Comparison of ENCODE assay signal across 18 cellular contexts in the genomic region with DNA sequence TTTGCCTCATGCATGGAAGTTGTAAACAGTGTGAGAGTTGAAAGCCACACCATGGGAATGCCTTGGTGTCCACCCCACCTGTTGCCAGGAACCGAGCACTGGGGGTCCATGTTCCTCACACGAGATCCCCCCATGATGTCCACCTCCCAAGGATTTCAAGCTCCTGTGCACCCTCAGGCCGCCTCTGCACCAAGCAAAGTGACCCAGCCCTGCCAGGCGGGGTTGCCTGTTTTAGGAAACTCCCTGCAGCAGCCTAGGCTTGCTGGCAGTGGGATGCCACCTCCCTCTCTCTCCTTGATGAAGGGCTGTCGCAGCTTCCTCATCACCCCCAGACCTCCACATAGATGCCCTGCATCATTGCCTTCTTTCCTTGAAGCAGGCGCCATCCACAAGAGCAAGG.
DNase-seq lines count a peak whose midpoint lies in the region; ATAC-seq and TF ChIP-seq lines count a peak whose summit lies in the region.
"Had no signal": no experiment of that assay in that cellular context is flagged by ENCODE, and none has a peak within 500 bp of the region (broad histone marks: within the 10 kb centered on the region; RNA-seq: fewer than 3 reads in every experiment).

No MANE protein-coding gene starts in this region.

- CTCF ChIA-PET in mammary epithelial cell (lab: Charles Lee; ENCODE audit: low non-redundant PET): no interaction called here

- TF ChIP-seq CTCF in mammary epithelial cell (conservative IDR thresholded peaks at IDR 0.05 in 1 of 2, IDR thresholded peaks at IDR 0.05 in 1 of 2; ENCODE audit: extremely low read depth in 1 of 2, insufficient read depth in 1 of 2, low read depth in 1 of 2, low read length in 2 of 2) (no peak), type B pancreatic cell (conservative IDR thresholded peaks at IDR 0.05) (no peak)

- in situ Hi-C loops in mammary epithelial cell (cut with MboI; ENCODE audit: low sequenced_read_pairs in 2 of 2): no loop called here

- intact Hi-C loops in mammary epithelial cell (cut with micrococcal nuclease): no loop called here

- H4K20me1 ChIP-seq in mammary epithelial cell (ENCODE audit: insufficient read depth, low read length): no peaks in the 10 kb centered on the region

- H3K4me3 ChIP-seq in mammary epithelial cell (replicated peaks in 1 of 3; ENCODE audit: insufficient read depth in 1 of 3, low read depth in 2 of 3, low read length in 3 of 3): no peak overlapping the region
- H3K4me3 ChIP-seq: BLaER1 had no signal

- H3K4me3 Mint-ChIP-seq in activated T-cell treated with anti-CD3 and anti-CD28 coated beads, Interleukin-2, amount 50 U/mL, for 24 hours: no peak overlapping the region
- H3K4me3 Mint-ChIP-seq in activated T-cell treated with anti-CD3 and anti-CD28 coated beads, Interleukin-2, amount 50 U/mL, for 72 hours: no peak overlapping the region
- H3K4me3 Mint-ChIP-seq in type B pancreatic cell: no peak overlapping the region
- H3K4me3 Mint-ChIP-seq: B cell; CD4-positive, CD25-positive, alpha-beta regulatory T cell; CD8-positive, alpha-beta T cell had no signal

- no peak for ATAC-seq in activated T-cell treated with anti-CD3 and anti-CD28 coated beads, Interleukin-2, amount 50 U/mL, for 72 hours (replicated peaks in 1 of 2)
- ATAC-seq: CD8-positive, alpha-beta T cell had no signal

- H3K9me3 ChIP-seq in mammary epithelial cell (replicated peaks; ENCODE audit: insufficient read depth, low read length): peaks cover 12% of the 10 kb centered on the region
- H3K9me3 ChIP-seq: BLaER1, Caco-2 had no signal

- no peak overlapping the region for H3K27ac ChIP-seq in mammary epithelial cell (ENCODE audit: insufficient read depth, low read depth, low read length)
- H3K27ac ChIP-seq: 22Rv1, BLaER1, C4-2B had no signal

- H3K36me3 ChIP-seq in mammary epithelial cell (ENCODE audit: insufficient read depth, low read length): no peaks in the 10 kb centered on the region

- no peak overlapping the region for H3K9ac ChIP-seq in mammary epithelial cell (ENCODE audit: insufficient read depth, low read length)
- H3K9ac ChIP-seq: BLaER1 had no signal

- no peak overlapping the region for H3K4me2 ChIP-seq in mammary epithelial cell (ENCODE audit: insufficient read depth, low read depth, low read length)
- H3K4me2 ChIP-seq: BLaER1 had no signal

- H3K4me1 ChIP-seq in mammary epithelial cell (ENCODE audit: insufficient read depth, low read length): no peaks in the 10 kb centered on the region
- H3K4me1 ChIP-seq: BLaER1, Caco-2 had no signal

- peaks cover 3% of the 10 kb centered on the region for H3K27me3 Mint-ChIP-seq in activated T-cell treated with anti-CD3 and anti-CD28 coated beads, Interleukin-2, amount 50 U/mL, for 24 hours
- no peaks in the 10 kb centered on the region for H3K27me3 Mint-ChIP-seq in activated T-cell treated with anti-CD3 and anti-CD28 coated beads, Interleukin-2, amount 50 U/mL, for 72 hours (ENCODE audit: low read depth)
- H3K27me3 Mint-ChIP-seq in type B pancreatic cell: no peaks in the 10 kb centered on the region
- H3K27me3 Mint-ChIP-seq: B cell; CD4-positive, CD25-positive, alpha-beta regulatory T cell had no signal

- H3K9me3 Mint-ChIP-seq in activated T-cell treated with anti-CD3 and anti-CD28 coated beads, Interleukin-2, amount 50 U/mL, for 24 hours: no peaks in the 10 kb centered on the region
- no peaks in the 10 kb centered on the region for H3K9me3 Mint-ChIP-seq in activated T-cell treated with anti-CD3 and anti-CD28 coated beads, Interleukin-2, amount 50 U/mL, for 72 hours
- no peaks in the 10 kb centered on the region for H3K9me3 Mint-ChIP-seq in type B pancreatic cell
- H3K9me3 Mint-ChIP-seq: CD8-positive, alpha-beta T cell had no signal

- no peak overlapping the region for H2AFZ ChIP-seq in mammary epithelial cell (ENCODE audit: low read depth, low read length)

- no peaks in the 10 kb centered on the region for H3K27me3 ChIP-seq in mammary epithelial cell (ENCODE audit: insufficient read depth, low read length)
- H3K27me3 ChIP-seq: BLaER1 had no signal

- 67% methylated on average over 4 of the region's 6 CpGs for WGBS in mammary epithelial cell (ENCODE audit: low coverage, missing lambda C conversion rate)

- peaks cover 60% of the 10 kb centered on the region for H3K36me3 Mint-ChIP-seq in activated T-cell treated with anti-CD3 and anti-CD28 coated beads, Interleukin-2, amount 50 U/mL, for 24 hours (ENCODE audit: low read depth)
- H3K36me3 Mint-ChIP-seq in activated T-cell treated with anti-CD3 and anti-CD28 coated beads, Interleukin-2, amount 50 U/mL, for 72 hours (ENCODE audit: insufficient read depth in 2 of 2): peaks cover 2 to 9% of the 10 kb centered on the region in 2 donors
- H3K36me3 Mint-ChIP-seq in type B pancreatic cell: peaks cover 20% of the 10 kb centered on the region

- no peaks in the 10 kb centered on the region for H3K79me2 ChIP-seq in mammary epithelial cell (ENCODE audit: insufficient read depth, low read length)

- BruUV-seq in mammary epithelial cell (replicated peaks; lab: Mats Ljungman, UMichigan): no TSS peak

- dilution Hi-C loops in mammary epithelial cell (cut with HindIII; ENCODE audit: low sequenced_read_pairs): no loop called here

- H3K27ac Mint-ChIP-seq in activated T-cell treated with anti-CD3 and anti-CD28 coated beads, Interleukin-2, amount 50 U/mL, for 24 hours: no peak overlapping the region
- H3K27ac Mint-ChIP-seq in activated T-cell treated with anti-CD3 and anti-CD28 coated beads, Interleukin-2, amount 50 U/mL, for 72 hours: no peak overlapping the region
- H3K27ac Mint-ChIP-seq in type B pancreatic cell: no peak overlapping the region
- H3K27ac Mint-ChIP-seq: B cell; CD4-positive, CD25-positive, alpha-beta regulatory T cell; CD8-positive, alpha-beta T cell had no signal

- DNase-seq in activated T-cell treated with anti-CD3 and anti-CD28 coated beads, Interleukin-2, amount 50 U/mL, for 24 hours: peak; percentile 18
- no peak for DNase-seq in activated T-cell treated with anti-CD3 and anti-CD28 coated beads, Interleukin-2, amount 50 U/mL, for 72 hours
- DNase-seq in mesenteric fat pad (ENCODE audit: low spot score) (peak; percentile 62), retina (peak; percentile 9), midbrain (lab: John Stamatoyannopoulos, UW) (no peak), mammary epithelial cell (no peak), type B pancreatic cell (ENCODE audit: extremely low spot score, unreplicated experiment) (no peak)
- DNase-seq: CD4-positive, CD25-positive, alpha-beta regulatory T cell; CD8-positive, alpha-beta T cell; DMS153; DND-41; GOT3; HCEC 1CT had no signal

- H3K4me1 Mint-ChIP-seq in activated T-cell treated with anti-CD3 and anti-CD28 coated beads, Interleukin-2, amount 50 U/mL, for 24 hours (ENCODE audit: low read depth): peaks cover 9% of the 10 kb centered on the region
- peaks cover 6% of the 10 kb centered on the region for H3K4me1 Mint-ChIP-seq in activated T-cell treated with anti-CD3 and anti-CD28 coated beads, Interleukin-2, amount 50 U/mL, for 72 hours (ENCODE audit: low read depth)
- H3K4me1 Mint-ChIP-seq in type B pancreatic cell (ENCODE audit: unreplicated experiment): no peaks in the 10 kb centered on the region

Comparison
In these comparisons a context has a peak if more than half of its experiments do, and no peak if none do; other contexts are left out.
1. DNase-seq: peak in activated T-cell treated with anti-CD3 and anti-CD28 coated beads, Interleukin-2, amount 50 U/mL, for 24 hours (single experiment), mesenteric fat pad (single experiment) and retina (single experiment); none in activated T-cell treated with anti-CD3 and anti-CD28 coated beads, Interleukin-2, amount 50 U/mL, for 72 hours (0 of 2), midbrain (single experiment), mammary epithelial cell (single experiment) and type B pancreatic cell (single experiment).